ENCODE assay signal across 19 cellular contexts in genomic region chr4:41796545-41797210, GRCh38. TPM values are rescaled to one million over a fixed set of nuclear protein-coding genes. Genes with fewer than 3 reads are reported as not detected.
DNase-seq lines count a peak whose midpoint lies in the region; ATAC-seq and TF ChIP-seq lines count a peak whose summit lies in the region.
"Had no signal": no experiment of that assay in that cellular context is flagged by ENCODE, and none has a peak within 500 bp of the region (broad histone marks: within the 10 kb centered on the region; RNA-seq: fewer than 3 reads in every experiment).

No MANE protein-coding gene starts in this region.

- peaks cover 7% of the 10 kb centered on the region for H3K4me1 Mint-ChIP-seq in nephron progenitor cell
- H3K4me1 Mint-ChIP-seq in osteocyte (ENCODE audit: unreplicated experiment) = no peaks in the 10 kb centered on the region

- H3K4me3 Mint-ChIP-seq in nephron progenitor cell (no peak overlapping the region), osteocyte (ENCODE audit: unreplicated experiment) (no peak overlapping the region)
- H3K4me3 Mint-ChIP-seq: memory B cell had no signal

- peaks cover 74% of the 10 kb centered on the region for H3K27me3 Mint-ChIP-seq in nephron progenitor cell (ENCODE audit: low read depth, poor library complexity)
- peaks cover 15% of the 10 kb centered on the region for H3K27me3 Mint-ChIP-seq in osteocyte (ENCODE audit: unreplicated experiment)

- H3K27ac Mint-ChIP-seq in nephron progenitor cell (no peak overlapping the region), osteocyte (ENCODE audit: unreplicated experiment) (no peak overlapping the region)
- H3K27ac Mint-ChIP-seq: memory B cell had no signal

- H3K9me3 Mint-ChIP-seq in nephron progenitor cell = no peaks in the 10 kb centered on the region
- peaks cover 4% of the 10 kb centered on the region for H3K9me3 Mint-ChIP-seq in osteocyte (ENCODE audit: unreplicated experiment)

- intact Hi-C loops in left ventricle myocardium superior (cut with micrococcal nuclease) = no loop called here

- DNase-seq in EH (ENCODE audit: low read depth) (peak; percentile 42), NCI-H2227 treated with DMSO at 0.1 percent for 48 hours (lab: John Stamatoyannopoulos, UW) (peak; percentile 6), left ventricle myocardium superior (no peak), nephron progenitor cell (peak; percentile 6), osteocyte (ENCODE audit: extremely low spot score, unreplicated experiment) (no peak), NCI-H1092 (lab: John Stamatoyannopoulos, UW) (no peak)
- DNase-seq in stimulated activated CD4-positive, alpha-beta T cell treated with anti-CD3 and anti-CD28 coated beads, Interleukin-2, amount 100 ng/mL, for 48 hours = no peak
- DNase-seq: activated naive CD4-positive, alpha-beta T cell treated with anti-CD3 and anti-CD28 coated beads, Interleukin-2, amount 50 U/mL, for 16 hours; activated T-cell treated with anti-CD3 and anti-CD28 coated beads for 4 hours; NCI-H187; NCI-H748 treated with DMSO at 0.1 percent for 48 hours had no signal

- H3K36me3 Mint-ChIP-seq in nephron progenitor cell (ENCODE audit: low read depth) (no peaks in the 10 kb centered on the region), osteocyte (ENCODE audit: unreplicated experiment) (no peaks in the 10 kb centered on the region)
- H3K36me3 Mint-ChIP-seq: memory B cell had no signal

- ATAC-seq in left ventricle myocardium superior (peak; percentile 78), GM18867 (IDR thresholded peaks at IDR 0.05; ENCODE audit: unreplicated experiment) (no peak)
- ATAC-seq: Panc1 had no signal

- TF ChIP-seq CTCF in nephron progenitor cell (IDR thresholded peaks at IDR 0.05) (no peak), osteocyte (IDR thresholded peaks at IDR 0.05) (no peak)

RNA-seq across cellular contexts. Expression of gene PHOX2B, which starts 48.2 kb away (rescaled TPM):
- not detected for total RNA-seq in left ventricle myocardium superior
- total RNA-seq in osteocyte = not detected in 2 replicates
- total RNA-seq: breast epithelium, fibroblast of lung, hepatocyte, HT1080, M059J had no signal

Comparison
In these comparisons a context has a peak if more than half of its experiments do, and no peak if none do; other contexts are left out.
1. DNase-seq: peak in EH (single experiment), NCI-H2227 treated with DMSO at 0.1 percent for 48 hours (single experiment) and nephron progenitor cell (single experiment); none in left ventricle myocardium superior (single experiment), osteocyte (single experiment), stimulated activated CD4-positive, alpha-beta T cell treated with anti-CD3 and anti-CD28 coated beads, Interleukin-2, amount 100 ng/mL, for 48 hours (0 of 2) and NCI-H1092 (single experiment).